Comparison of ENCODE assay signal across 2 cellular contexts in genomic region chr2:72815655-72816268, GRCh38.
A peak's percentile ranks its signal among the peaks of the same experiment; 100 is the strongest.
TF ChIP-seq lines count a peak whose summit lies in the region.

No MANE protein-coding gene starts in this region.

TF ChIP-seq in HepG2, 621 proteins besides CTCF, POLR2A, EP300 and RAD21 (continues in another document):
- TF ChIP-seq POGZ (CRISPR knock-in tag; IDR thresholded peaks at IDR 0.05) (peak; percentile 82), KDM2A (CRISPR knock-in tag; IDR thresholded peaks at IDR 0.05; ENCODE audit: borderline replicate concordance, low read depth) (peak; percentile 56; the same call in 1 of the 2 replicates), AHR (CRISPR knock-in tag; IDR thresholded peaks at IDR 0.05) (no peak), ZNF224 (CRISPR knock-in tag; IDR thresholded peaks at IDR 0.05) (no peak), NR2F6 (IDR thresholded peaks at IDR 0.05) (no peak), NR2F6 (CRISPR knock-in tag; IDR thresholded peaks at IDR 0.05) (no peak), ZNF441 (CRISPR knock-in tag; IDR thresholded peaks at IDR 0.05; ENCODE audit: borderline replicate concordance) (peak; percentile 100), KAT2B (IDR thresholded peaks at IDR 0.05; ENCODE audit: borderline replicate concordance, low read depth, low read length) (no peak), HDAC1 (CRISPR knock-in tag; IDR thresholded peaks at IDR 0.05) (no peak), SP140L (CRISPR knock-in tag; IDR thresholded peaks at IDR 0.05; ENCODE audit: borderline replicate concordance) (peak; percentile 49; the same call in 1 of the 2 replicates), ZNF331 (CRISPR knock-in tag; IDR thresholded peaks at IDR 0.05) (peak; percentile 31; the same call in 1 of the 2 replicates), CCAR2 (optimal IDR thresholded peaks at IDR 0.05; ENCODE audit: low read depth, low read length) (no peak), SOX13 (IDR thresholded peaks at IDR 0.05) (no peak), SOX13 (CRISPR knock-in tag; conservative IDR thresholded peaks at IDR 0.05 in 1 of 2, IDR thresholded peaks at IDR 0.05 in 1 of 2) (peak in 1 of 2 experiments; percentile 49; a peak in 2 of 4 replicates), EHMT2 (IDR thresholded peaks at IDR 0.05; ENCODE audit: borderline replicate concordance, low read depth, low read length) (peak; percentile 50; the same call in 1 of the 2 replicates), ZSCAN29 (CRISPR knock-in tag; conservative IDR thresholded peaks at IDR 0.05) (no peak), HOXA3 (CRISPR knock-in tag; IDR thresholded peaks at IDR 0.05) (peak; percentile 28; the same call in 1 of the 2 replicates), XRCC5 (optimal IDR thresholded peaks at IDR 0.05; ENCODE audit: low read length) (no peak), GATAD1 (CRISPR knock-in tag; IDR thresholded peaks at IDR 0.05) (no peak), ZNF616 (CRISPR knock-in tag; IDR thresholded peaks at IDR 0.05; ENCODE audit: low read depth) (no peak), IRX3 (CRISPR knock-in tag; IDR thresholded peaks at IDR 0.05; ENCODE audit: borderline replicate concordance, low read depth) (no peak), CREM (IDR thresholded peaks at IDR 0.05) (no peak), CREM (CRISPR knock-in tag; IDR thresholded peaks at IDR 0.05) (no peak), MAFK (conservative IDR thresholded peaks at IDR 0.05 in 1 of 2, IDR thresholded peaks at IDR 0.05 in 1 of 2; ENCODE audit: low read length in 2 of 2) (no peak)
- TF ChIP-seq, protein P1, sequence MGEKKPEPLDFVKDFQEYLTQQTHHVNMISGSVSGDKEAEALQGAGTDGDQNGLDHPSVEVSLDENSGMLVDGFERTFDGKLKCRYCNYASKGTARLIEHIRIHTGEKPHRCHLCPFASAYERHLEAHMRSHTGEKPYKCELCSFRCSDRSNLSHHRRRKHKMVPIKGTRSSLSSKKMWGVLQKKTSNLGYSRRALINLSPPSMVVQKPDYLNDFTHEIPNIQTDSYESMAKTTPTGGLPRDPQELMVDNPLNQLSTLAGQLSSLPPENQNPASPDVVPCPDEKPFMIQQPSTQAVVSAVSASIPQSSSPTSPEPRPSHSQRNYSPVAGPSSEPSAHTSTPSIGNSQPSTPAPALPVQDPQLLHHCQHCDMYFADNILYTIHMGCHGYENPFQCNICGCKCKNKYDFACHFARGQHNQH (CRISPR knock-in tag; IDR thresholded peaks at IDR 0.05), result 0 out of 2 replicates have a peak, but pooled peaks have one; percentile 26
- TF ChIP-seq, protein P2, sequence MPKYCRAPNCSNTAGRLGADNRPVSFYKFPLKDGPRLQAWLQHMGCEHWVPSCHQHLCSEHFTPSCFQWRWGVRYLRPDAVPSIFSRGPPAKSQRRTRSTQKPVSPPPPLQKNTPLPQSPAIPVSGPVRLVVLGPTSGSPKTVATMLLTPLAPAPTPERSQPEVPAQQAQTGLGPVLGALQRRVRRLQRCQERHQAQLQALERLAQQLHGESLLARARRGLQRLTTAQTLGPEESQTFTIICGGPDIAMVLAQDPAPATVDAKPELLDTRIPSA (CRISPR knock-in tag; IDR thresholded peaks at IDR 0.05; ENCODE audit: borderline replicate concordance), result no peak

TF ChIP-seq in WTC11, 78 proteins besides CTCF, POLR2A, EP300 and RAD21:
- no peak for TF ChIP-seq EMX1 (CRISPR knock-in tag; IDR thresholded peaks at IDR 0.05)
- no peak for TF ChIP-seq ZNF416 (CRISPR knock-in tag; IDR thresholded peaks at IDR 0.05)
- no peak for TF ChIP-seq GRHL2 (CRISPR knock-in tag; IDR thresholded peaks at IDR 0.05; ENCODE audit: insufficient replicate concordance, severe bottlenecking)
- no peak for TF ChIP-seq GTF2I (CRISPR knock-in tag; conservative IDR thresholded peaks at IDR 0.05)
- TF ChIP-seq MXD4 (CRISPR knock-in tag; IDR thresholded peaks at IDR 0.05; ENCODE audit: borderline replicate concordance), result no peak
- TF ChIP-seq, protein P3, sequence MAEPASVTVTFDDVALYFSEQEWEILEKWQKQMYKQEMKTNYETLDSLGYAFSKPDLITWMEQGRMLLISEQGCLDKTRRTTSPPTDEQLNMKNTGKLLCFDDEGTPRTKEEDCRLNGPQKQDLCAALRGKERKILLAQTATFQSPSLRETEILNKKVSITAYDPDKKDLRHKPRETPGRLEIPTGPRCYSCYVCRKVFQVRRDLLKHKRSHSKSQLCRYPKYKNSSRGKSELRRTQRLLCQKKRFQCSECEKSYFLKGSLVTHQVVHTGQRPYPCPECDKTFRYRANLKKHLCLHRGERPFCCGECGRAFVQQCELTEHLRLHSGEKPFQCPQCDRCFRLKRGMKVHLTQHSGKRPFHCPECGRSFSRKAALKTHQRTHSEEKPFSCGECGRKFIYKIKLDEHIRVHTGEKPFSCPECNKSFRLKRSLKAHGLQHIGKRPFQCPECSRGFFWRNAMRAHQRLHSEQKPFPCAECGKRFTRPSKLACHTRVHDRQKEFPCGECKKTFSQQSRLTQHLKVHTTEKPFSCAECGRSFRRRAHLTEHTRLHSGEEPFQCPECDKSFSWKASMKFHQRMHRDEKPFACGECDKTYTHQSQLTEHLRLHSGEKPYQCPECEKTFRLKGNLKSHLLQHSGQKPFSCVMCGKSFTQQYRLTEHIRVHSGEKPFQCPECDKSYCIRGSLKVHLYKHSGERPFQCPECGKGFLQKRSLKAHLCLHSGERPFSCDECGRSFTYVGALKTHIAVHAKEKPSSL (CRISPR knock-in tag; conservative IDR thresholded peaks at IDR 0.05), result no peak
- no peak for TF ChIP-seq PREB (CRISPR knock-in tag; IDR thresholded peaks at IDR 0.05; ENCODE audit: borderline replicate concordance)
